ENCODE assay signal across 12 cellular contexts in genomic region chr10:79273603-79274002, GRCh38.
DNase-seq lines count a peak whose midpoint lies in the region; ATAC-seq and TF ChIP-seq lines count a peak whose summit lies in the region.
"Had no signal": no experiment of that assay in that cellular context is flagged by ENCODE, and none has a peak within 500 bp of the region (broad histone marks: within the 10 kb centered on the region; RNA-seq: fewer than 3 reads in every experiment).

No MANE protein-coding gene starts in this region.

- no peaks in the 10 kb centered on the region for H3K27me3 Mint-ChIP-seq in activated CD8-positive, alpha-beta memory T cell treated with anti-CD3 and anti-CD28 coated beads, Interleukin-2, amount 10 ng/mL, durations not matched to agents 7 days and 5 days
- H3K27me3 Mint-ChIP-seq: effector memory CD8-positive, alpha-beta T cell; stimulated activated naive CD8-positive, alpha-beta T cell treated with anti-CD3 and anti-CD28 coated beads, Interleukin-15, amount 100 ng/mL, for 72 hours had no signal

- peaks cover 9% of the 10 kb centered on the region for H3K36me3 Mint-ChIP-seq in activated CD8-positive, alpha-beta memory T cell treated with anti-CD3 and anti-CD28 coated beads, Interleukin-2, amount 10 ng/mL, durations not matched to agents 7 days and 5 days

- H3K36me3 ChIP-seq in heart left ventricle (peaks cover 0 to 31% (median 17%) of the 10 kb centered on the region in 9 donors), rectal smooth muscle tissue (ENCODE audit: control insufficient read depth, insufficient read depth, low read length) (peaks cover 9% of the 10 kb centered on the region), vagina (peaks cover 0 to 17% of the 10 kb centered on the region in 2 donors)

- H3K9ac ChIP-seq in rectal smooth muscle tissue (ENCODE audit: low read length), result no peak overlapping the region

- DNase-seq in activated CD8-positive, alpha-beta memory T cell treated with anti-CD3 and anti-CD28 coated beads, Interleukin-2, amount 10 ng/mL, durations not matched to agents 7 days and 5 days, result no peak
- no peak for DNase-seq in activated CD8-positive, alpha-beta memory T cell treated with anti-CD3 and anti-CD28 coated beads, Interleukin-2, amount 50 U/mL, for 4 hours
- peak in 4 of 5 donors; percentile 51 to 84 (median 79) for DNase-seq in heart left ventricle
- DNase-seq in vagina (ENCODE audit: extremely low spot score in 2 of 2), result no peak
- DNase-seq in NCI-H2107 treated with DMSO at 0.1 percent for 48 hours (lab: John Stamatoyannopoulos, UW; ENCODE audit: unreplicated experiment), result no peak
- no peak for DNase-seq in NCI-H2196 treated with DMSO at 0.1 percent for 48 hours (lab: John Stamatoyannopoulos, UW; ENCODE audit: unreplicated experiment)
- DNase-seq: effector memory CD8-positive, alpha-beta T cell; NCI-H1048; stimulated activated naive CD8-positive, alpha-beta T cell treated with anti-CD3 and anti-CD28 coated beads, Interleukin-15, amount 100 ng/mL, for 72 hours had no signal

- TF ChIP-seq POLR2A in heart left ventricle (IDR thresholded peaks at IDR 0.05) (no peak), vagina (IDR thresholded peaks at IDR 0.05) (no peak)

- H3K27ac ChIP-seq in heart left ventricle (peak overlapping the region; percentile 53 to 97 (median 86)), rectal smooth muscle tissue (ENCODE audit: low read depth, low read length) (peak overlapping the region; percentile 90), vagina (peak overlapping the region; percentile 83)

- no peaks in the 10 kb centered on the region for H3K27me3 ChIP-seq in heart left ventricle
- H3K27me3 ChIP-seq in rectal smooth muscle tissue (ENCODE audit: control insufficient read depth, insufficient read depth, low read length), result no peaks in the 10 kb centered on the region
- no peaks in the 10 kb centered on the region for H3K27me3 ChIP-seq in vagina

- H3K9me3 Mint-ChIP-seq in activated CD8-positive, alpha-beta memory T cell treated with anti-CD3 and anti-CD28 coated beads, Interleukin-2, amount 10 ng/mL, durations not matched to agents 7 days and 5 days (ENCODE audit: low read depth), result no peaks in the 10 kb centered on the region
- H3K9me3 Mint-ChIP-seq: effector memory CD8-positive, alpha-beta T cell; stimulated activated naive CD8-positive, alpha-beta T cell treated with anti-CD3 and anti-CD28 coated beads, Interleukin-15, amount 100 ng/mL, for 72 hours had no signal

- H3K4me3 ChIP-seq in heart left ventricle (no peak overlapping the region), rectal smooth muscle tissue (ENCODE audit: low read length) (no peak overlapping the region), vagina (no peak overlapping the region)

- no peak overlapping the region for H3K4me3 Mint-ChIP-seq in activated CD8-positive, alpha-beta memory T cell treated with anti-CD3 and anti-CD28 coated beads, Interleukin-2, amount 10 ng/mL, durations not matched to agents 7 days and 5 days
- H3K4me3 Mint-ChIP-seq: effector memory CD8-positive, alpha-beta T cell; stimulated activated naive CD8-positive, alpha-beta T cell treated with anti-CD3 and anti-CD28 coated beads, Interleukin-15, amount 100 ng/mL, for 72 hours had no signal

- TF ChIP-seq CTCF in heart left ventricle (IDR thresholded peaks at IDR 0.05) (no peak), vagina (IDR thresholded peaks at IDR 0.05) (no peak)

- no peak for ATAC-seq in activated CD8-positive, alpha-beta memory T cell treated with anti-CD3 and anti-CD28 coated beads, Interleukin-2, amount 10 ng/mL, durations not matched to agents 7 days and 5 days
- ATAC-seq in heart left ventricle, result peak in 2 of 4 donors; percentile 2 to 13
- no peak for ATAC-seq in HG03108 (IDR thresholded peaks at IDR 0.05; ENCODE audit: unreplicated experiment)
- ATAC-seq: effector memory CD8-positive, alpha-beta T cell; stimulated activated naive CD8-positive, alpha-beta T cell treated with anti-CD3 and anti-CD28 coated beads, Interleukin-15, amount 100 ng/mL, for 72 hours had no signal

- CTCF ChIA-PET in activated CD8-positive, alpha-beta memory T cell treated with anti-CD3 and anti-CD28 coated beads, Interleukin-2, amount 10 ng/mL, durations not matched to agents 7 days and 5 days (lab: Charles Lee), result no interaction called here

- H3K4me1 ChIP-seq in heart left ventricle, result peaks cover 16 to 94% (median 76%) of the 10 kb centered on the region in 12 donors
- H3K4me1 ChIP-seq in rectal smooth muscle tissue (ENCODE audit: control insufficient read depth, insufficient read depth, low read length), result peaks cover 53% of the 10 kb centered on the region
- peaks cover 75% of the 10 kb centered on the region for H3K4me1 ChIP-seq in vagina
- H3K4me1 ChIP-seq: Caco-2 had no signal

- intact Hi-C loops in heart left ventricle (cut with DNase I), result loop anchor here in 4 of 10 donors (2.0 to 10.0 kb wide), 2 partner anchors 49 to 51 kb away; no protein-coding TSS in a partner anchor
- intact Hi-C loops in vagina (cut with DNase I), result no loop called here

- H3K27ac Mint-ChIP-seq in activated CD8-positive, alpha-beta memory T cell treated with anti-CD3 and anti-CD28 coated beads, Interleukin-2, amount 10 ng/mL, durations not matched to agents 7 days and 5 days, result peak overlapping the region; percentile 34
- H3K27ac Mint-ChIP-seq: stimulated activated naive CD8-positive, alpha-beta T cell treated with anti-CD3 and anti-CD28 coated beads, Interleukin-15, amount 100 ng/mL, for 72 hours had no signal

- 26 to 41% (median 35%) methylated on average over 10 of the region's 10 CpGs for WGBS in heart left ventricle, 4 donors

- H3K9me3 ChIP-seq in heart left ventricle, result no peaks in the 10 kb centered on the region
- H3K9me3 ChIP-seq in vagina, result no peaks in the 10 kb centered on the region
- H3K9me3 ChIP-seq: Caco-2 had no signal

- H3K4me1 Mint-ChIP-seq in activated CD8-positive, alpha-beta memory T cell treated with anti-CD3 and anti-CD28 coated beads, Interleukin-2, amount 10 ng/mL, durations not matched to agents 7 days and 5 days, result peaks cover 22% of the 10 kb centered on the region

Comparison
In these comparisons a context has a peak if more than half of its experiments do, and no peak if none do; other contexts are left out.
1. DNase-seq: peak in heart left ventricle (4 of 5); none in activated CD8-positive, alpha-beta memory T cell treated with anti-CD3 and anti-CD28 coated beads, Interleukin-2, amount 10 ng/mL, durations not matched to agents 7 days and 5 days (single experiment), activated CD8-positive, alpha-beta memory T cell treated with anti-CD3 and anti-CD28 coated beads, Interleukin-2, amount 50 U/mL, for 4 hours (single experiment), vagina (0 of 2), NCI-H2107 treated with DMSO at 0.1 percent for 48 hours (single experiment) and NCI-H2196 treated with DMSO at 0.1 percent for 48 hours (single experiment).
2. Peak in every context shown above with its lines, with median percentiles within 50 percentile points of each other: H3K27ac ChIP-seq.